ENCODE assay signal across 10 cellular contexts in genomic region chr10:45375101-45375500, GRCh38. TPM values are rescaled to one million over a fixed set of nuclear protein-coding genes. Genes with fewer than 3 reads are reported as not detected.
DNase-seq lines count a peak whose midpoint lies in the region; ATAC-seq and TF ChIP-seq lines count a peak whose summit lies in the region.
"Had no signal": no experiment of that assay in that cellular context is flagged by ENCODE, and none has a peak within 500 bp of the region (broad histone marks: within the 10 kb centered on the region; RNA-seq: fewer than 3 reads in every experiment).

No MANE protein-coding gene starts in this region.

- H3K4me3 ChIP-seq in right atrium auricular region (peak overlapping the region; percentile 45 to 50), left lung (peak overlapping the region; percentile 43 to 76)

- no peaks in the 10 kb centered on the region for H3K9me3 Mint-ChIP-seq in type B pancreatic cell

- H3K36me3 Mint-ChIP-seq in T-helper 17 cell (ENCODE audit: low read depth): peaks cover 6% of the 10 kb centered on the region
- no peaks in the 10 kb centered on the region for H3K36me3 Mint-ChIP-seq in type B pancreatic cell

- DNase-seq in right atrium auricular region (ENCODE audit: low spot score) (peak; percentile 52), Right ventricle myocardium inferior (ENCODE audit: missing footprints) (no peak), T-helper 17 cell (no peak), left lung (no peak), type B pancreatic cell (ENCODE audit: extremely low spot score, unreplicated experiment) (no peak), SHP77 (lab: John Stamatoyannopoulos, UW) (no peak), NCI-H69 (lab: John Stamatoyannopoulos, UW) (no peak)
- DNase-seq: activated CD4-positive, CD25-positive, alpha-beta regulatory T cell; NCI-H1694 treated with DMSO at 0.1 percent for 48 hours had no signal

- peaks cover 0 to 20% of the 10 kb centered on the region in 2 donors for H3K4me1 ChIP-seq in right atrium auricular region
- H3K4me1 ChIP-seq in left lung: peaks cover 12 to 69% of the 10 kb centered on the region in 2 donors

- H3K27ac Mint-ChIP-seq in T-helper 17 cell: no peak overlapping the region
- H3K27ac Mint-ChIP-seq in type B pancreatic cell: peak overlapping the region; percentile 77

- H3K27me3 Mint-ChIP-seq in T-helper 17 cell (peaks cover 7% of the 10 kb centered on the region), type B pancreatic cell (peaks cover 77% of the 10 kb centered on the region)

- no peak overlapping the region for H3K27ac ChIP-seq in right atrium auricular region
- H3K27ac ChIP-seq in left lung: peak overlapping the region; percentile 47 to 94

- H3K9me3 ChIP-seq in right atrium auricular region (no peaks in the 10 kb centered on the region), T-helper 17 cell (ENCODE audit: control insufficient read depth, low read length, poor library complexity, severe bottlenecking) (no peaks in the 10 kb centered on the region), left lung (no peaks in the 10 kb centered on the region)

- H3K4me3 Mint-ChIP-seq in T-helper 17 cell (peak overlapping the region; percentile 97), type B pancreatic cell (peak overlapping the region; percentile 74)

- H3K27me3 ChIP-seq in right atrium auricular region (no peaks in the 10 kb centered on the region), left lung (peaks cover 22 to 78% of the 10 kb centered on the region in 2 donors)

- no peak for ATAC-seq in Right ventricle myocardium inferior
- no peak for ATAC-seq in T-helper 17 cell
- ATAC-seq in left lung: no peak
- ATAC-seq in HG02759 (IDR thresholded peaks at IDR 0.05; ENCODE audit: unreplicated experiment): no peak

- intact Hi-C loops in Right ventricle myocardium inferior (cut with DNase I) (no loop called here), left lung (cut with DNase I) (no loop called here)

- TF ChIP-seq CTCF in right atrium auricular region (IDR thresholded peaks at IDR 0.05): no peak
- TF ChIP-seq CTCF in left lung (IDR thresholded peaks at IDR 0.05): no peak
- TF ChIP-seq CTCF in type B pancreatic cell (conservative IDR thresholded peaks at IDR 0.05): no peak

- H3K36me3 ChIP-seq in right atrium auricular region (no peaks in the 10 kb centered on the region), left lung (no peaks in the 10 kb centered on the region)

- H3K4me1 Mint-ChIP-seq in T-helper 17 cell (peaks cover 37% of the 10 kb centered on the region), type B pancreatic cell (ENCODE audit: unreplicated experiment) (peaks cover 4% of the 10 kb centered on the region)

RNA-seq across cellular contexts. Expression of gene ALOX5, which starts 1.1 kb away (rescaled TPM):
- total RNA-seq in right atrium auricular region: 10 to 100 TPM in 1 of 2 donors, 1 to 10 TPM in 1; 6.3 to 16.0 TPM
- 7.3 TPM for total RNA-seq in Right ventricle myocardium inferior
- 10 to 100 TPM; 19.8 to 66.6 TPM for total RNA-seq in T-helper 17 cell
- total RNA-seq in left lung: 100 to 1,000 TPM in 1 of 2 donors, 10 to 100 TPM in 1; 52.3 to 145 TPM
- total RNA-seq in type B pancreatic cell (ENCODE audit: low replicate concordance): 7.9 and 17.3 TPM in 2 replicates

RNA-seq across cellular contexts. Expression of gene OR13A1, which starts 59.7 kb away (rescaled TPM):
- not detected for total RNA-seq in right atrium auricular region
- total RNA-seq in Right ventricle myocardium inferior: not detected
- under 1 TPM in 1 of 2 donors, not detected in 1; 0.10 TPM for total RNA-seq in T-helper 17 cell
- not detected for total RNA-seq in left lung
- 0.14 TPM in 2 replicates for total RNA-seq in type B pancreatic cell (ENCODE audit: low replicate concordance)

Comparison
In these comparisons a context has a peak if more than half of its experiments do, and no peak if none do; other contexts are left out.
1. H3K27ac ChIP-seq: peak in left lung (2 of 2); none in right atrium auricular region (0 of 2).